ENCODE assay signal across 25 cellular contexts in genomic region chr3:14505803-14506500, GRCh38. TPM values are rescaled to one million over a fixed set of nuclear protein-coding genes. Genes with fewer than 3 reads are reported as not detected.
"Had no signal": no experiment of that assay in that cellular context is flagged by ENCODE, and none has a peak within 500 bp of the region (broad histone marks: within the 10 kb centered on the region; RNA-seq: fewer than 3 reads in every experiment).

No MANE protein-coding gene starts in this region.

- H3K9ac ChIP-seq: neural progenitor cell had no signal

- FAIRE-seq: bronchial epithelial cell, colon, endometrium, islet of Langerhans, urothelium cell line had no signal

- DNase-seq: activated CD4-positive, alpha-beta T cell treated with anti-CD3 and anti-CD28 coated beads for 36 hours; activated naive CD4-positive, alpha-beta T cell treated with Interleukin-2 at 50 U/mL for 16 hours; activated T-cell treated with anti-CD3 and anti-CD28 coated beads, Interleukin-2, amount 50 U/mL, for 4 hours; anterior cingulate cortex; dermis blood vessel endothelial cell; effector CD4-positive, alpha-beta T cell; esophagus squamous epithelium; foreskin melanocyte; left cardiac atrium; midbrain; naive thymus-derived CD4-positive, alpha-beta T cell; retina; stimulated activated naive CD4-positive, alpha-beta T cell; T-helper 2 cell had no signal

- H3K4me1 ChIP-seq: neural progenitor cell, prostate gland had no signal

- ATAC-seq: activated CD4-positive, alpha-beta T cell treated with anti-CD3 and anti-CD28 coated beads for 36 hours; activated T-cell treated with anti-CD3 and anti-CD28 coated beads, Interleukin-2, amount 50 U/mL, for 4 hours; left cardiac atrium; naive thymus-derived CD4-positive, alpha-beta T cell; WTC11 had no signal

- H3K27ac ChIP-seq: epithelial cell of prostate, esophagus squamous epithelium, neural progenitor cell, prostate gland, tibial nerve had no signal

- H3K9me3 ChIP-seq: prostate gland had no signal

- H3K36me3 ChIP-seq: esophagus squamous epithelium, neural progenitor cell, prostate gland had no signal

- H3K27me3 ChIP-seq: esophagus squamous epithelium, neural progenitor cell, tibial nerve had no signal

- H3K4me3 ChIP-seq: esophagus squamous epithelium, neural progenitor cell, prostate gland, tibial nerve had no signal

RNA-seq across cellular contexts. Expression of gene GRIP2, which starts 34.2 kb away (rescaled TPM):
- total RNA-seq: activated CD4-positive, alpha-beta T cell treated with anti-CD3 and anti-CD28 coated beads for 36 hours; activated T-cell treated with anti-CD3 and anti-CD28 coated beads, Interleukin-2, amount 50 U/mL, for 4 hours; activated T-helper 2 cell treated with anti-CD3 and anti-CD28 coated beads, Interferon-gamma antibody, Interleukin-2, Interleukin-4, amounts not matched to agents 10 μg/mL and 5 μg/mL and 100 μg/mL, durations not matched to agents 14 hours and 24 hours and 36 hours; naive thymus-derived CD4-positive, alpha-beta T cell had no signal
- polyA plus RNA-seq: naive thymus-derived CD4-positive, alpha-beta T cell had no signal
